Comparison of ENCODE assay signal across 1 cellular context in the genomic region with DNA sequence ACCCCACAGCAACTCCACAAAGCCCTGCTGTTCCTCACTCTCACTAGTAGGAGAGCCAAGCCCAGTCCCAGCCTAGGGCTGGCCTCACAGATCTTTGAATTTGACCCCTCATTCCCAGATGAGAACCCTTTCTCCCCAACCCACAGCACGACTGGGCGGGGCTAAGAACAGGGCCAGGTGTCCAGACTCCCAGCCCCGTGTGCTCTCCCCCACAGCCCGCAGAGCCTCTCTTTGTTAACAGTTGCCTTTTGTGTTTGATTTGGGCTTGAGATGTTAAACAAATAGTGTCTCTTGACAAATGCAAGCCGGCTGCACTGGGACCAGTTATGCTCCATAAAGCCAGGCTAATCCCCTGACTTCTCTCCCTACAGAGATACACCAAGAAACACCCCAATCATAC.
TF ChIP-seq lines count a peak whose summit lies in the region.

No MANE protein-coding gene starts in this region.

TF ChIP-seq in GM23338, 12 proteins besides CTCF, POLR2A, EP300 and RAD21 (continued from another document):
- TF ChIP-seq ZNF462 (CRISPR knock-in tag; IDR thresholded peaks at IDR 0.05), result no peak
- no peak for TF ChIP-seq NANOG (IDR thresholded peaks at IDR 0.05; ENCODE audit: borderline replicate concordance)
- TF ChIP-seq, protein P1, sequence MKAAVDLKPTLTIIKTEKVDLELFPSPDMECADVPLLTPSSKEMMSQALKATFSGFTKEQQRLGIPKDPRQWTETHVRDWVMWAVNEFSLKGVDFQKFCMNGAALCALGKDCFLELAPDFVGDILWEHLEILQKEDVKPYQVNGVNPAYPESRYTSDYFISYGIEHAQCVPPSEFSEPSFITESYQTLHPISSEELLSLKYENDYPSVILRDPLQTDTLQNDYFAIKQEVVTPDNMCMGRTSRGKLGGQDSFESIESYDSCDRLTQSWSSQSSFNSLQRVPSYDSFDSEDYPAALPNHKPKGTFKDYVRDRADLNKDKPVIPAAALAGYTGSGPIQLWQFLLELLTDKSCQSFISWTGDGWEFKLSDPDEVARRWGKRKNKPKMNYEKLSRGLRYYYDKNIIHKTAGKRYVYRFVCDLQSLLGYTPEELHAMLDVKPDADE (IDR thresholded peaks at IDR 0.05), result no peak
- no peak for TF ChIP-seq STAT1 (IDR thresholded peaks at IDR 0.05; ENCODE audit: unreplicated experiment)
TF ChIP-seq in GM23338: peak in this region for 0.
